In genomic region chr6:106527979-106528378, GRCh38 we compare ENCODE assay signal across 1 cellular context.
TF ChIP-seq lines count a peak whose summit lies in the region.

No MANE protein-coding gene starts in this region.

TF ChIP-seq in endothelial cell of umbilical vein, 7 proteins besides CTCF, POLR2A, EP300 and RAD21:
- peak; percentile 90 for TF ChIP-seq JUN (IDR thresholded peaks at IDR 0.05; ENCODE audit: borderline replicate concordance, insufficient read depth, insufficient read length, low read depth)
- peak; percentile 85 for TF ChIP-seq FOS (IDR thresholded peaks at IDR 0.05; ENCODE audit: borderline replicate concordance, insufficient read depth, low read length)
- no peak for TF ChIP-seq POLR2AphosphoS5 (IDR thresholded peaks at IDR 0.05; ENCODE audit: insufficient read depth, low read depth, low read length)
